In genomic region chr18:72261562-72261961, GRCh38 we compare ENCODE assay signal across 18 cellular contexts.
"Had no signal": no experiment of that assay in that cellular context is flagged by ENCODE, and none has a peak within 500 bp of the region (broad histone marks: within the 10 kb centered on the region; RNA-seq: fewer than 3 reads in every experiment).

No MANE protein-coding gene starts in this region.

- H3K36me3 ChIP-seq: gastrocnemius medialis, heart left ventricle, neutrophil, thoracic aorta, upper lobe of right lung had no signal

- H3K4me3 ChIP-seq: gastrocnemius medialis, heart left ventricle, thoracic aorta, upper lobe of right lung had no signal

- ATAC-seq: activated CD4-positive, CD25-positive, alpha-beta regulatory T cell treated with anti-CD3 and anti-CD28 coated beads, Interleukin-2, amount 50 U/mL, for 24 hours; activated CD8-positive, alpha-beta T cell treated with anti-CD3 and anti-CD28 coated beads, Interleukin-2, amount 10 ng/mL, durations not matched to agents 7 days and 5 days; activated T-cell treated with anti-CD3 and anti-CD28 coated beads, Interleukin-2, amount 50 U/mL, for 4 hours; gastrocnemius medialis; heart left ventricle; left ventricle myocardium superior; naive thymus-derived CD8-positive, alpha-beta T cell; stimulated activated naive B cell treated with anti-CD40 and anti-IgM and Interleukin-4, amounts not matched to agents 10 μg/mL and 1 μg/mL and 100 μg/mL, for 72 hours; upper lobe of right lung had no signal

- H2AFZ ChIP-seq: parathyroid adenoma had no signal

- H3K4me1 ChIP-seq: gastrocnemius medialis, heart left ventricle, parathyroid adenoma, upper lobe of right lung had no signal

- H3K4me3 Mint-ChIP-seq: activated CD4-positive, alpha-beta T cell treated with anti-CD3 and anti-CD28 coated beads, Interleukin-2, amount 10 ng/mL, durations not matched to agents 7 days and 5 days; activated CD8-positive, alpha-beta T cell treated with anti-CD3 and anti-CD28 coated beads, Interleukin-2, amount 10 ng/mL, durations not matched to agents 7 days and 5 days; activated T-cell treated with anti-CD3 and anti-CD28 coated beads, Interleukin-2, amount 50 U/mL, for 4 hours; naive thymus-derived CD8-positive, alpha-beta T cell; stimulated activated naive B cell treated with anti-CD40 and anti-IgM and Interleukin-4, amounts not matched to agents 10 μg/mL and 1 μg/mL and 100 μg/mL, for 72 hours had no signal

- H3K27ac ChIP-seq: gastrocnemius medialis, heart left ventricle, neutrophil, parathyroid adenoma, thoracic aorta, upper lobe of right lung had no signal

- H3K4me1 Mint-ChIP-seq: activated CD4-positive, alpha-beta T cell treated with anti-CD3 and anti-CD28 coated beads, Interleukin-2, amount 10 ng/mL, durations not matched to agents 7 days and 5 days; naive thymus-derived CD8-positive, alpha-beta T cell; stimulated activated naive B cell treated with anti-CD40 and anti-IgM and Interleukin-4, amounts not matched to agents 10 μg/mL and 1 μg/mL and 100 μg/mL, for 72 hours had no signal

- H3K27me3 ChIP-seq: gastrocnemius medialis, heart left ventricle, neutrophil, upper lobe of right lung had no signal

- H3K27ac Mint-ChIP-seq: activated CD4-positive, alpha-beta T cell treated with anti-CD3 and anti-CD28 coated beads, Interleukin-2, amount 10 ng/mL, durations not matched to agents 7 days and 5 days; activated CD8-positive, alpha-beta T cell treated with anti-CD3 and anti-CD28 coated beads, Interleukin-2, amount 10 ng/mL, durations not matched to agents 7 days and 5 days; naive thymus-derived CD8-positive, alpha-beta T cell; stimulated activated naive B cell treated with anti-CD40 and anti-IgM and Interleukin-4, amounts not matched to agents 10 μg/mL and 1 μg/mL and 100 μg/mL, for 72 hours had no signal

- H3K9ac ChIP-seq: parathyroid adenoma had no signal

- DNase-seq: activated CD4-positive, alpha-beta T cell treated with anti-CD3 and anti-CD28 coated beads, Interleukin-2, amount 10 ng/mL, durations not matched to agents 7 days and 5 days; activated CD8-positive, alpha-beta T cell treated with anti-CD3 and anti-CD28 coated beads, Interleukin-2, amount 10 ng/mL, durations not matched to agents 7 days and 5 days; activated effector memory CD4-positive, alpha-beta T cell treated with anti-CD3 and anti-CD28 coated beads, Interleukin-2, amount 50 U/mL, for 16 hours; activated naive CD4-positive, alpha-beta T cell treated with anti-CD3 and anti-CD28 coated beads, Interleukin-2, amount 50 U/mL, for 16 hours; activated T-cell treated with anti-CD3 and anti-CD28 coated beads, Interleukin-2, amount 50 U/mL, for 4 hours; cerebellar nuclear complex; effector CD4-positive, alpha-beta T cell; gastrocnemius medialis; heart left ventricle; left ventricle myocardium superior; mesenchymal stem cell; naive thymus-derived CD8-positive, alpha-beta T cell; stimulated activated naive B cell treated with anti-CD40 and anti-IgM and Interleukin-4, amounts not matched to agents 10 μg/mL and 1 μg/mL and 100 μg/mL, for 72 hours; upper lobe of right lung had no signal

- H3K79me2 ChIP-seq: parathyroid adenoma had no signal

- H3K36me3 Mint-ChIP-seq: naive thymus-derived CD8-positive, alpha-beta T cell; stimulated activated naive B cell treated with anti-CD40 and anti-IgM and Interleukin-4, amounts not matched to agents 10 μg/mL and 1 μg/mL and 100 μg/mL, for 72 hours had no signal

- H3K9me3 ChIP-seq: gastrocnemius medialis, heart left ventricle, neutrophil, thoracic aorta, upper lobe of right lung had no signal

- H3K27me3 Mint-ChIP-seq: activated CD4-positive, alpha-beta T cell treated with anti-CD3 and anti-CD28 coated beads, Interleukin-2, amount 10 ng/mL, durations not matched to agents 7 days and 5 days; naive thymus-derived CD8-positive, alpha-beta T cell; stimulated activated naive B cell treated with anti-CD40 and anti-IgM and Interleukin-4, amounts not matched to agents 10 μg/mL and 1 μg/mL and 100 μg/mL, for 72 hours had no signal

- H3K9me3 Mint-ChIP-seq: activated CD4-positive, alpha-beta T cell treated with anti-CD3 and anti-CD28 coated beads, Interleukin-2, amount 10 ng/mL, durations not matched to agents 7 days and 5 days; activated T-cell treated with anti-CD3 and anti-CD28 coated beads, Interleukin-2, amount 50 U/mL, for 4 hours; stimulated activated naive B cell treated with anti-CD40 and anti-IgM and Interleukin-4, amounts not matched to agents 10 μg/mL and 1 μg/mL and 100 μg/mL, for 72 hours had no signal
